24 cellular contexts compared by ENCODE assay signal in genomic region chr6:85705220-85705619, GRCh38.
"Had no signal": no experiment of that assay in that cellular context is flagged by ENCODE, and none has a peak within 500 bp of the region (broad histone marks: within the 10 kb centered on the region; RNA-seq: fewer than 3 reads in every experiment).

No MANE protein-coding gene starts in this region.

- H3K36me3 ChIP-seq: esophagus muscularis mucosa, gastroesophageal sphincter, heart left ventricle, left lung, lower lobe of right lung had no signal

- ATAC-seq: foreskin keratinocyte, gastroesophageal sphincter, left colon, left lung, left ventricle myocardium superior, lower lobe of right lung, mucosa of descending colon had no signal

- H3K79me2 ChIP-seq: hepatocyte had no signal

- H3K4me3 ChIP-seq: coronary artery, dorsolateral prefrontal cortex, esophagus muscularis mucosa, gastroesophageal sphincter, heart left ventricle, hepatocyte, left lung, lower lobe of right lung, mucosa of descending colon had no signal

- DNase-seq: dermis blood vessel endothelial cell; dorsolateral prefrontal cortex; effector CD4-positive, alpha-beta T cell; effector memory CD4-positive, alpha-beta T cell; foreskin keratinocyte; heart left ventricle; hypothalamus; immature natural killer cell; islet precursor cell; kidney; kidney glomerular epithelial cell; left colon; left lung; left ventricle myocardium superior; lower lobe of right lung; mesenchymal stem cell; mucosa of descending colon had no signal

- H2AFZ ChIP-seq: hepatocyte had no signal

- H3K9me3 ChIP-seq: esophagus muscularis mucosa, gastroesophageal sphincter, lower lobe of right lung had no signal

- H3K27ac ChIP-seq: coronary artery, dorsolateral prefrontal cortex, esophagus muscularis mucosa, foreskin keratinocyte, gastroesophageal sphincter, heart left ventricle, hepatocyte, left lung, lower lobe of right lung had no signal

- H3K4me2 ChIP-seq: hepatocyte had no signal

- H3K27me3 ChIP-seq: dorsolateral prefrontal cortex, esophagus muscularis mucosa, foreskin keratinocyte, gastroesophageal sphincter, heart left ventricle, hepatocyte, left lung had no signal

- FAIRE-seq: colon, endothelial cell of umbilical vein, frontal cortex, kidney had no signal

- H3K4me1 ChIP-seq: esophagus muscularis mucosa, foreskin keratinocyte, gastroesophageal sphincter, heart left ventricle, left lung, lower lobe of right lung had no signal
